In the genomic region with DNA sequence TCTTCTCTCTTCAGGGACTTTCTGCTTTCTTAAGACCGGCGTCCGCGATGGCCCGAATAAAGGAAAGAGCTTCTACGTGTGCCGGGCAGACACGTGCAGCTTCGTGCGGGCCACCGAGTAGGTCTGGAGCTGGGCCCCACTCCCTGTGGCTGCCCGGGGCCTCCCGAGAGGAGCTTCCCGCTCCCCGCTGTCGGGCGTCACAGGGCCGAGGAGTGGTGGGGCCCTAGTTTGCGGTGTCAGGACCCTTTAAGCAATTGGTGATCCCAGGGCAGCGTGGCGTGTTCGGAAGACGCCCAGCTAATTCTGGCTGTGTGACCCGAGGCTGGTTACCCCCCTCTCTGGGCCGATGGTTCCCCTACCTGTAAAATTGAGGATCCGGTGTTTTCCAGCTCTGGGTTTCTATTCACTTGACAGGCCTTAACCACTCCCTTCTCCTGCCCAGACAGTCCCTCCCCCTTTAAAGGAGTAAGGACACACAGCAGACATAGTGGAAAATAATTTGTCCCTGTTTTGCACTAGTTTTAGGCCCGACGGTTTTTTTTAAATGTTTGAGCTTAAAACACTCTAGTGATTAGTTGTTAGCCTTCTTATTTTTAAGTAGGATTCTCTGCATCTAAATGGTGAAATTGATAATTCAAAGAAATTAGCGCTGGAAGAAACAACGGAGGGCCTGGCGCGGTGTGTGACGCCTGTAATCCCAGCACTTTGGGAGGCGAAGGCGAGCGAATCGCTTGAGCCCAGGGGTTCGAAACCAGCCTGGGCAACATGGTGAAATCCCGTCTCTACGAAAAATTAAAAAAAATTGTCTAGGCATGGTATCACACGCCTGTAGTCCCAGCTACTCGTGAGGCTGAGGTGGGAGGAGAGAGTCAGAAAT, we compare ENCODE assay signal across 8 cellular contexts. TPM values are rescaled to one million over a fixed set of nuclear protein-coding genes. Genes with fewer than 3 reads are reported as not detected.
DNase-seq lines count a peak whose midpoint lies in the region; ATAC-seq and TF ChIP-seq lines count a peak whose summit lies in the region.

No MANE protein-coding gene starts in this region.

- no peak overlapping the region for H3K27ac Mint-ChIP-seq in activated T-helper 2 cell treated with anti-CD3 and anti-CD28 coated beads, Interferon-gamma antibody, Interleukin-2, Interleukin-4, amounts not matched to agents 10 μg/mL and 5 μg/mL and 100 μg/mL, durations not matched to agents 14 hours and 24 hours and 36 hours

- DNase-seq in COLO829 (ENCODE audit: low spot score) (peak; percentile 55), SJCRH30 (peak; percentile 24 to 45), epithelial cell of esophagus (ENCODE audit: low read depth) (peak; percentile 77), dedifferentiated amniotic fluid mesenchymal stem cell (ENCODE audit: extremely low spot score) (no peak)
- no peak for DNase-seq in activated T-helper 2 cell treated with anti-CD3 and anti-CD28 coated beads, Interferon-gamma antibody, Interleukin-2, Interleukin-4, amounts not matched to agents 10 μg/mL and 5 μg/mL and 100 μg/mL, durations not matched to agents 14 hours and 24 hours and 36 hours (ENCODE audit: low spot score)

- no peaks in the 10 kb centered on the region for H3K9me3 Mint-ChIP-seq in activated T-helper 2 cell treated with anti-CD3 and anti-CD28 coated beads, Interferon-gamma antibody, Interleukin-2, Interleukin-4, amounts not matched to agents 10 μg/mL and 5 μg/mL and 100 μg/mL, durations not matched to agents 14 hours and 24 hours and 36 hours

- intact Hi-C loops in activated T-helper 2 cell treated with anti-CD3 and anti-CD28 coated beads, Interferon-gamma antibody, Interleukin-2, Interleukin-4, amounts not matched to agents 10 μg/mL and 5 μg/mL and 100 μg/mL, durations not matched to agents 14 hours and 24 hours and 36 hours (cut with micrococcal nuclease): loop anchor here (1.0 to 10.0 kb wide), 12 partner anchors 58 to 923 kb away; partner anchors contain the start of genes ATP1A1, CD101, IGSF3 and MAN1A2

- H3K9me3 ChIP-seq in SJCRH30 (replicated peaks) (no peaks in the 10 kb centered on the region), muscle layer of duodenum (ENCODE audit: control insufficient read depth in 1 of 2, low read length in 2 of 2) (no peaks in the 10 kb centered on the region)

- TF ChIP-seq POLR2A in GM18526 (IDR thresholded peaks at IDR 0.05; ENCODE audit: extremely low read depth, insufficient read length): peak; percentile 30

- H3K36me3 ChIP-seq in SJCRH30: peaks cover 9% of the 10 kb centered on the region; the same call in 1 of the 2 replicates
- no peaks in the 10 kb centered on the region for H3K36me3 ChIP-seq in muscle layer of duodenum (ENCODE audit: control insufficient read depth in 1 of 2, insufficient read depth in 2 of 2, low read length in 2 of 2)

- ATAC-seq in HG03108 (IDR thresholded peaks at IDR 0.05; ENCODE audit: unreplicated experiment): peak; percentile 2

- peaks cover 50% of the 10 kb centered on the region for H3K36me3 Mint-ChIP-seq in activated T-helper 2 cell treated with anti-CD3 and anti-CD28 coated beads, Interferon-gamma antibody, Interleukin-2, Interleukin-4, amounts not matched to agents 10 μg/mL and 5 μg/mL and 100 μg/mL, durations not matched to agents 14 hours and 24 hours and 36 hours (ENCODE audit: low read depth)

- H3K27me3 ChIP-seq in SJCRH30 (no peaks in the 10 kb centered on the region), muscle layer of duodenum (ENCODE audit: low read depth, low read length) (no peaks in the 10 kb centered on the region)

- peaks cover 10% of the 10 kb centered on the region for H3K4me1 ChIP-seq in SJCRH30
- peaks cover 0 to 13% of the 10 kb centered on the region in 2 donors for H3K4me1 ChIP-seq in muscle layer of duodenum (ENCODE audit: control insufficient read depth in 1 of 2, insufficient read depth in 2 of 2, low read length in 2 of 2)

- no peaks in the 10 kb centered on the region for H3K27me3 Mint-ChIP-seq in activated T-helper 2 cell treated with anti-CD3 and anti-CD28 coated beads, Interferon-gamma antibody, Interleukin-2, Interleukin-4, amounts not matched to agents 10 μg/mL and 5 μg/mL and 100 μg/mL, durations not matched to agents 14 hours and 24 hours and 36 hours (ENCODE audit: low read depth)

- no peak overlapping the region for H3K4me3 Mint-ChIP-seq in activated T-helper 2 cell treated with anti-CD3 and anti-CD28 coated beads, Interferon-gamma antibody, Interleukin-2, Interleukin-4, amounts not matched to agents 10 μg/mL and 5 μg/mL and 100 μg/mL, durations not matched to agents 14 hours and 24 hours and 36 hours (ENCODE audit: low read depth)

- H3K4me3 ChIP-seq in SJCRH30: peak overlapping the region; percentile 75
- peak overlapping the region; percentile 84 for H3K4me3 ChIP-seq in epithelial cell of esophagus (ENCODE audit: low read length)
- peak overlapping the region; percentile 88 to 98 for H3K4me3 ChIP-seq in muscle layer of duodenum (ENCODE audit: low read depth in 1 of 2, low read length in 2 of 2)

- no peak for TF ChIP-seq CTCF in epithelial cell of esophagus (IDR thresholded peaks at IDR 0.05; ENCODE audit: insufficient read depth, low read depth, low read length, missing control alignments)

- H3K4me1 Mint-ChIP-seq in activated T-helper 2 cell treated with anti-CD3 and anti-CD28 coated beads, Interferon-gamma antibody, Interleukin-2, Interleukin-4, amounts not matched to agents 10 μg/mL and 5 μg/mL and 100 μg/mL, durations not matched to agents 14 hours and 24 hours and 36 hours (ENCODE audit: low read depth): peaks cover 55% of the 10 kb centered on the region

- H3K27ac ChIP-seq in SJCRH30: peak overlapping the region; percentile 77
- peak overlapping the region; percentile 87 for H3K27ac ChIP-seq in muscle layer of duodenum (ENCODE audit: low read length)

RNA-seq across cellular contexts. Expression of gene TTF2, which starts 0.6 kb away (rescaled TPM):
- total RNA-seq in SJCRH30 (2014; rRNA removed; shearing (Covaris generic)): 58.4 and 61.3 TPM in 2 replicates
- 98.4 and 103 TPM in 2 replicates for total RNA-seq in activated T-helper 2 cell treated with anti-CD3 and anti-CD28 coated beads, Interferon-gamma antibody, Interleukin-2, Interleukin-4, amounts not matched to agents 10 μg/mL and 5 μg/mL and 100 μg/mL, durations not matched to agents 14 hours and 24 hours and 36 hours

RNA-seq across cellular contexts. Expression of gene CD101, which starts 59.1 kb away (rescaled TPM):
- 1.7 and 2.3 TPM in 2 replicates for total RNA-seq in SJCRH30 (2014; rRNA removed; shearing (Covaris generic))
- total RNA-seq in activated T-helper 2 cell treated with anti-CD3 and anti-CD28 coated beads, Interferon-gamma antibody, Interleukin-2, Interleukin-4, amounts not matched to agents 10 μg/mL and 5 μg/mL and 100 μg/mL, durations not matched to agents 14 hours and 24 hours and 36 hours: 0.18 and 0.25 TPM in 2 replicates

Comparison
In these comparisons a context has a peak if more than half of its experiments do, and no peak if none do; other contexts are left out.
1. DNase-seq: peak in COLO829 (single experiment), SJCRH30 (2 of 2) and epithelial cell of esophagus (single experiment); none in activated T-helper 2 cell treated with anti-CD3 and anti-CD28 coated beads, Interferon-gamma antibody, Interleukin-2, Interleukin-4, amounts not matched to agents 10 μg/mL and 5 μg/mL and 100 μg/mL, durations not matched to agents 14 hours and 24 hours and 36 hours (single experiment) and dedifferentiated amniotic fluid mesenchymal stem cell (single experiment).
2. Peak in every context shown above with its lines, with median percentiles within 50 percentile points of each other: H3K4me3 ChIP-seq.